In genomic region chr2:171160630-171161424, GRCh38 we compare ENCODE assay signal across 8 cellular contexts.
DNase-seq lines count a peak whose midpoint lies in the region; ATAC-seq and TF ChIP-seq lines count a peak whose summit lies in the region.

Gene TLK1 (minus strand): TSS chr2:171160893. CDS start chr2:171160428, 465 bp downstream.

- peak within 1 kb of the TSS; percentile 91 for H3K27ac ChIP-seq in layer of hippocampus (ENCODE audit: low read depth, low read length)

- H3K27me3 ChIP-seq in layer of hippocampus (ENCODE audit: control insufficient read depth, insufficient read depth, low read length), result no peaks in the 10 kb centered on the region

- DNase-seq in AG08396 (ENCODE audit: low spot score) (peak; percentile 89), NCI-H446 (lab: John Stamatoyannopoulos, UW) (peak; percentile 19 to 76), choroid plexus epithelial cell (ENCODE audit: low read depth) (peak; percentile 73)
- DNase-seq in activated CD4-positive, alpha-beta T cell treated with anti-CD3 and anti-CD28 coated beads for 24 hours (ENCODE audit: low read depth in 2 of 2), result peak; percentile 56 to 60
- peak; percentile 60 to 66 for DNase-seq in stimulated activated CD4-positive, alpha-beta T cell treated with anti-CD3 and anti-CD28 coated beads, Interleukin-1b, Interleukin-23, amount 100 ng/mL, for 4 hours (ENCODE audit: low read depth in 2 of 2)

- no peak for TF ChIP-seq CTCF in choroid plexus epithelial cell (conservative IDR thresholded peaks at IDR 0.05; ENCODE audit: low read depth, low read length)

- peak within 1 kb of the TSS; percentile 85 for H3K4me3 ChIP-seq in choroid plexus epithelial cell (ENCODE audit: low read depth, low read length)

- ATAC-seq in GM18907 (IDR thresholded peaks at IDR 0.05; ENCODE audit: unreplicated experiment) (peak; percentile 59), HG03139 (IDR thresholded peaks at IDR 0.05; ENCODE audit: unreplicated experiment) (peak; percentile 70)

Comparison
In these comparisons a context has a peak if more than half of its experiments do, and no peak if none do; other contexts are left out.
1. Peak in every context shown above with its lines: DNase-seq, ATAC-seq, H3K4me3 ChIP-seq and H3K27ac ChIP-seq.